ENCODE assay signal across 1 cellular context in the genomic region with DNA sequence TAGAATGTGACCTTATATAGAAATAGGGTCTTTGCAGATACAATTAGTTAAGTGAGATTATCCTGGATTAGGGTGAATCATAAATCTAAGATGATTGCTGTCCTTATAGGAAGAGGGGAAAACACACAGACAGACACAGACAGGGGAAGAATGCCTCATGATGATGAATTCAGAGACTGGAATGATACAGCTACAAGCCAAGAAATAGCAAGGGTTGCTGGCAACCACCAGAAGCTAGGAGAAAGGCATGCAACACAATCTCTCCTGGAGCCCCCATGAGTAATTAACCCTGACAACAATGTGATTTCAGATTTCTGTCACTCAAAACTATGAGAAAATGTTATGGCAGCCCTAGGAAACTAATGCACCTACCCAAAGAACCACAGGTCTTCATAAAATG.
TF ChIP-seq lines count a peak whose summit lies in the region.

No MANE protein-coding gene starts in this region.

TF ChIP-seq in K562, 482 proteins besides CTCF, POLR2A, EP300 and RAD21:
- TF ChIP-seq, protein P1, sequence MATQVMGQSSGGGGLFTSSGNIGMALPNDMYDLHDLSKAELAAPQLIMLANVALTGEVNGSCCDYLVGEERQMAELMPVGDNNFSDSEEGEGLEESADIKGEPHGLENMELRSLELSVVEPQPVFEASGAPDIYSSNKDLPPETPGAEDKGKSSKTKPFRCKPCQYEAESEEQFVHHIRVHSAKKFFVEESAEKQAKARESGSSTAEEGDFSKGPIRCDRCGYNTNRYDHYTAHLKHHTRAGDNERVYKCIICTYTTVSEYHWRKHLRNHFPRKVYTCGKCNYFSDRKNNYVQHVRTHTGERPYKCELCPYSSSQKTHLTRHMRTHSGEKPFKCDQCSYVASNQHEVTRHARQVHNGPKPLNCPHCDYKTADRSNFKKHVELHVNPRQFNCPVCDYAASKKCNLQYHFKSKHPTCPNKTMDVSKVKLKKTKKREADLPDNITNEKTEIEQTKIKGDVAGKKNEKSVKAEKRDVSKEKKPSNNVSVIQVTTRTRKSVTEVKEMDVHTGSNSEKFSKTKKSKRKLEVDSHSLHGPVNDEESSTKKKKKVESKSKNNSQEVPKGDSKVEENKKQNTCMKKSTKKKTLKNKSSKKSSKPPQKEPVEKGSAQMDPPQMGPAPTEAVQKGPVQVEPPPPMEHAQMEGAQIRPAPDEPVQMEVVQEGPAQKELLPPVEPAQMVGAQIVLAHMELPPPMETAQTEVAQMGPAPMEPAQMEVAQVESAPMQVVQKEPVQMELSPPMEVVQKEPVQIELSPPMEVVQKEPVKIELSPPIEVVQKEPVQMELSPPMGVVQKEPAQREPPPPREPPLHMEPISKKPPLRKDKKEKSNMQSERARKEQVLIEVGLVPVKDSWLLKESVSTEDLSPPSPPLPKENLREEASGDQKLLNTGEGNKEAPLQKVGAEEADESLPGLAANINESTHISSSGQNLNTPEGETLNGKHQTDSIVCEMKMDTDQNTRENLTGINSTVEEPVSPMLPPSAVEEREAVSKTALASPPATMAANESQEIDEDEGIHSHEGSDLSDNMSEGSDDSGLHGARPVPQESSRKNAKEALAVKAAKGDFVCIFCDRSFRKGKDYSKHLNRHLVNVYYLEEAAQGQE (CRISPR knock-in tag; IDR thresholded peaks at IDR 0.05; ENCODE audit: low read depth) = no peak
- TF ChIP-seq, protein P2, sequence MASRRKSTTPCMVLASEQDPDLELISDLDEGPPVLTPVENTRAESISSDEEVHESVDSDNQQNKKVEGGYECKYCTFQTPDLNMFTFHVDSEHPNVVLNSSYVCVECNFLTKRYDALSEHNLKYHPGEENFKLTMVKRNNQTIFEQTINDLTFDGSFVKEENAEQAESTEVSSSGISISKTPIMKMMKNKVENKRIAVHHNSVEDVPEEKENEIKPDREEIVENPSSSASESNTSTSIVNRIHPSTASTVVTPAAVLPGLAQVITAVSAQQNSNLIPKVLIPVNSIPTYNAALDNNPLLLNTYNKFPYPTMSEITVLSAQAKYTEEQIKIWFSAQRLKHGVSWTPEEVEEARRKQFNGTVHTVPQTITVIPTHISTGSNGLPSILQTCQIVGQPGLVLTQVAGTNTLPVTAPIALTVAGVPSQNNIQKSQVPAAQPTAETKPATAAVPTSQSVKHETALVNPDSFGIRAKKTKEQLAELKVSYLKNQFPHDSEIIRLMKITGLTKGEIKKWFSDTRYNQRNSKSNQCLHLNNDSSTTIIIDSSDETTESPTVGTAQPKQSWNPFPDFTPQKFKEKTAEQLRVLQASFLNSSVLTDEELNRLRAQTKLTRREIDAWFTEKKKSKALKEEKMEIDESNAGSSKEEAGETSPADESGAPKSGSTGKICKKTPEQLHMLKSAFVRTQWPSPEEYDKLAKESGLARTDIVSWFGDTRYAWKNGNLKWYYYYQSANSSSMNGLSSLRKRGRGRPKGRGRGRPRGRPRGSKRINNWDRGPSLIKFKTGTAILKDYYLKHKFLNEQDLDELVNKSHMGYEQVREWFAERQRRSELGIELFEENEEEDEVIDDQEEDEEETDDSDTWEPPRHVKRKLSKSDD (conservative IDR thresholded peaks at IDR 0.05; ENCODE audit: low read length) = no peak
- no peak for TF ChIP-seq NFIC (IDR thresholded peaks at IDR 0.05)
- no peak for TF ChIP-seq BCL6 (CRISPR knock-in tag; IDR thresholded peaks at IDR 0.05)
- no peak for TF ChIP-seq CBX1 (IDR thresholded peaks at IDR 0.05; ENCODE audit: low read depth)
- no peak for TF ChIP-seq SFPQ (IDR thresholded peaks at IDR 0.05; ENCODE audit: low read depth, low read length)
- TF ChIP-seq FOS (IDR thresholded peaks at IDR 0.05; ENCODE audit: extremely low read depth, insufficient read length) = no peak
